ENCODE assay signal across 9 cellular contexts in the genomic region with DNA sequence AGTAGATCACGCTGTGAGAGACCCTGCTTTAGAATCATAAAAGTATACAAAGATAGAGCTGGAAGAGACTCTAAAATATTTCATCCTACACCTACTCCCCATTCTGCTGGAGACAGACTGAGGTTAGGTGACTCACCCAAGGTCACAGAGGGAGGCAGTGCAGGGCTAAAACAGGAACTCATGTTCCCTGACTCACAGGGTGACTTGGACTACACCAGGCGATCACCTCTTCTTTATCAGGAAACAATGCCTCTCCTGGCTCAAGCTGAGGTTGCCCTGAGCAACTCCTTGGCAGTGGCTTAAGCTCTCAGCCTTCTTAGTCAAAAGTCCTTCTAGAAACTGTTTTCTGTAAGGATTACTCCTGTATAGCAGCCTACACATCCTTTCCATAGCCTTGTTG. TPM values are rescaled to one million over a fixed set of nuclear protein-coding genes. Genes with fewer than 3 reads are reported as not detected.
A peak's percentile ranks its signal among the peaks of the same experiment; 100 is the strongest.
DNase-seq lines count a peak whose midpoint lies in the region; ATAC-seq and TF ChIP-seq lines count a peak whose summit lies in the region.
"Had no signal": no experiment of that assay in that cellular context is flagged by ENCODE, and none has a peak within 500 bp of the region (broad histone marks: within the 10 kb centered on the region; RNA-seq: fewer than 3 reads in every experiment).

No MANE protein-coding gene starts in this region.

- H3K9me3 Mint-ChIP-seq in osteocyte (ENCODE audit: unreplicated experiment): peaks cover 13% of the 10 kb centered on the region
- no peaks in the 10 kb centered on the region for H3K9me3 Mint-ChIP-seq in progenitor cell of endocrine pancreas (ENCODE audit: low read depth)

- H3K4me1 Mint-ChIP-seq in osteocyte (ENCODE audit: unreplicated experiment) (peaks cover 10% of the 10 kb centered on the region), progenitor cell of endocrine pancreas (ENCODE audit: low read depth) (no peaks in the 10 kb centered on the region)

- H3K36me3 Mint-ChIP-seq in osteocyte (ENCODE audit: unreplicated experiment) (no peaks in the 10 kb centered on the region), progenitor cell of endocrine pancreas (ENCODE audit: insufficient read depth) (no peaks in the 10 kb centered on the region)

- H3K4me3 ChIP-seq in coronary artery: no peak overlapping the region

- H3K27me3 Mint-ChIP-seq in osteocyte (ENCODE audit: unreplicated experiment): no peaks in the 10 kb centered on the region
- H3K27me3 Mint-ChIP-seq in progenitor cell of endocrine pancreas: peaks cover 5% of the 10 kb centered on the region

- peak overlapping the region; percentile 41 for H3K27ac Mint-ChIP-seq in osteocyte (ENCODE audit: unreplicated experiment)
- no peak overlapping the region for H3K27ac Mint-ChIP-seq in progenitor cell of endocrine pancreas

- H3K27ac ChIP-seq in coronary artery: peak overlapping the region; percentile 24 to 71

- no peak for ATAC-seq in GM18517 (IDR thresholded peaks at IDR 0.05; ENCODE audit: unreplicated experiment)

- DNase-seq in GM04504 (ENCODE audit: low read depth) (peak; percentile 79), NK-92 (lab: John Stamatoyannopoulos, UW; ENCODE audit: unreplicated experiment) (peak; percentile 42), coronary artery (ENCODE audit: low spot score) (no peak), osteocyte (ENCODE audit: extremely low spot score, unreplicated experiment) (no peak), progenitor cell of endocrine pancreas (ENCODE audit: low spot score, unreplicated experiment) (no peak), NCI-H1436 (lab: John Stamatoyannopoulos, UW) (no peak)
- no peak for DNase-seq in activated naive CD4-positive, alpha-beta T cell (lab: John Stamatoyannopoulos, UW)
- DNase-seq: NCI-H1417 had no signal

- TF ChIP-seq CTCF in coronary artery (IDR thresholded peaks at IDR 0.05): no peak
- no peak for TF ChIP-seq CTCF in osteocyte (IDR thresholded peaks at IDR 0.05)
- no peak for TF ChIP-seq CTCF in progenitor cell of endocrine pancreas (IDR thresholded peaks at IDR 0.05; ENCODE audit: unreplicated experiment)

- H3K4me3 Mint-ChIP-seq in osteocyte (ENCODE audit: unreplicated experiment) (no peak overlapping the region), progenitor cell of endocrine pancreas (ENCODE audit: low read depth) (no peak overlapping the region)

RNA-seq across cellular contexts. Expression of a gene that starts 26.4 kb away (rescaled TPM):
- total RNA-seq in osteocyte: 0.31 and 0.35 TPM in 2 replicates
- 0.27 TPM in 1 of 2 replicates, not detected in the other for total RNA-seq in progenitor cell of endocrine pancreas

Comparison
In these comparisons a context has a peak if more than half of its experiments do, and no peak if none do; other contexts are left out.
1. DNase-seq: peak in GM04504 (single experiment) and NK-92 (single experiment); none in coronary artery (single experiment), osteocyte (single experiment), progenitor cell of endocrine pancreas (single experiment), NCI-H1436 (single experiment) and activated naive CD4-positive, alpha-beta T cell (0 of 4).